Comparison of ENCODE assay signal across 19 cellular contexts in genomic region chr1:22841754-22842370, GRCh38.
DNase-seq lines count a peak whose midpoint lies in the region; ATAC-seq and TF ChIP-seq lines count a peak whose summit lies in the region.
"Had no signal": no experiment of that assay in that cellular context is flagged by ENCODE, and none has a peak within 500 bp of the region (broad histone marks: within the 10 kb centered on the region; RNA-seq: fewer than 3 reads in every experiment).

No MANE protein-coding gene starts in this region.

- no peaks in the 10 kb centered on the region for H3K27me3 Mint-ChIP-seq in chondrocyte (ENCODE audit: low read depth)

- H3K36me3 Mint-ChIP-seq in chondrocyte (ENCODE audit: low read depth): peaks cover 7% of the 10 kb centered on the region
- H3K36me3 Mint-ChIP-seq: CD4-positive, alpha-beta memory T cell had no signal

- TF ChIP-seq CTCF in chondrocyte (IDR thresholded peaks at IDR 0.05): no peak

- DNase-seq in AG08395 (ENCODE audit: low spot score) (peak; percentile 56), NCI-H1105 treated with DMSO at 0.1 percent for 48 hours (lab: John Stamatoyannopoulos, UW) (peak; percentile 52), fibroblast of gingiva (ENCODE audit: low read depth) (peak; percentile 70), myocyte (ENCODE audit: low read depth) (peak; percentile 32), chondrocyte (ENCODE audit: low spot score) (no peak)
- DNase-seq: activated CD4-positive, alpha-beta T cell treated with anti-CD3 and anti-CD28 coated beads for 1 hour; activated effector memory CD4-positive, alpha-beta T cell treated with Interleukin-2 at 50 U/mL for 16 hours; CD4-positive, alpha-beta memory T cell; cortex of kidney; esophagus squamous epithelium; NCI-H1417; ovary; SIG-M5; stimulated activated naive CD4-positive, alpha-beta T cell; upper lobe of right lung had no signal

- H3K9me3 Mint-ChIP-seq in chondrocyte (ENCODE audit: low read depth): no peaks in the 10 kb centered on the region
- H3K9me3 Mint-ChIP-seq: CD4-positive, alpha-beta memory T cell had no signal

- peaks cover 9% of the 10 kb centered on the region for H3K4me1 Mint-ChIP-seq in chondrocyte (ENCODE audit: low read depth)
- H3K4me1 Mint-ChIP-seq: CD4-positive, alpha-beta memory T cell had no signal

- H3K27ac Mint-ChIP-seq in chondrocyte (ENCODE audit: unreplicated experiment): no peak overlapping the region
- H3K27ac Mint-ChIP-seq: CD4-positive, alpha-beta memory T cell had no signal

- H3K4me3 Mint-ChIP-seq in chondrocyte (ENCODE audit: unreplicated experiment): no peak overlapping the region
- H3K4me3 Mint-ChIP-seq: CD4-positive, alpha-beta memory T cell had no signal

- ATAC-seq in GM21390 (IDR thresholded peaks at IDR 0.05; ENCODE audit: unreplicated experiment): no peak
- ATAC-seq in GM18907 (IDR thresholded peaks at IDR 0.05; ENCODE audit: unreplicated experiment): no peak
- no peak for ATAC-seq in HG03457 (IDR thresholded peaks at IDR 0.05; ENCODE audit: unreplicated experiment)
- ATAC-seq: K562, upper lobe of right lung had no signal
